Comparison of ENCODE assay signal across 8 cellular contexts in genomic region chr12:124392271-124392990, GRCh38.
DNase-seq lines count a peak whose midpoint lies in the region; ATAC-seq and TF ChIP-seq lines count a peak whose summit lies in the region.

No MANE protein-coding gene starts in this region.

- no peak overlapping the region for H4K5ac ChIP-seq in mesendoderm (ENCODE audit: low read length)

- H2BK120ac ChIP-seq in mesendoderm (ENCODE audit: low read depth, low read length) = no peak overlapping the region

- peak overlapping the region; percentile 59 for H3K27ac ChIP-seq in colonic mucosa
- H3K27ac ChIP-seq in mesendoderm (ENCODE audit: low read depth, low read length) = peak overlapping the region; percentile 45

- H2AK5ac ChIP-seq in mesendoderm (ENCODE audit: low read length) = no peak overlapping the region

- DNase-seq in NCI-H146 (lab: John Stamatoyannopoulos, UW) (peak; percentile 12), NCI-H146 treated with DMSO at 0.1 percent for 48 hours (lab: John Stamatoyannopoulos, UW; ENCODE audit: unreplicated experiment) (no peak), NCI-H2107 treated with DMSO at 0.1 percent for 48 hours (lab: John Stamatoyannopoulos, UW; ENCODE audit: unreplicated experiment) (peak; percentile 45), colonic mucosa (peak; percentile 43), mesendoderm (peak; percentile 87)
- no peak for DNase-seq in effector CD8-positive, alpha-beta T cell (lab: John Stamatoyannopoulos, UW)

- TF ChIP-seq CTCF in colonic mucosa (IDR thresholded peaks at IDR 0.05) = no peak

- H3K23ac ChIP-seq in mesendoderm (ENCODE audit: low read length) = no peak overlapping the region

- no peaks in the 10 kb centered on the region for H3K79me2 ChIP-seq in mesendoderm (ENCODE audit: control insufficient read depth, insufficient read depth, low read length)

- intact Hi-C loops in colonic mucosa (cut with DNase I) = no loop called here

- H2BK15ac ChIP-seq in mesendoderm (replicated peaks; ENCODE audit: low read depth) = no peak overlapping the region

- H3K4me1 ChIP-seq in colonic mucosa (peaks cover 49% of the 10 kb centered on the region), mesendoderm (ENCODE audit: control insufficient read depth, low read depth, low read length) (peaks cover 11% of the 10 kb centered on the region)

- no peak overlapping the region for H4K8ac ChIP-seq in mesendoderm (ENCODE audit: low read depth, low read length)

- H3K36me3 ChIP-seq in colonic mucosa (peaks cover 5% of the 10 kb centered on the region), mesendoderm (ENCODE audit: control insufficient read depth, insufficient read depth, low read length) (no peaks in the 10 kb centered on the region)

- H3K9ac ChIP-seq in colonic mucosa (ENCODE audit: low read depth in 2 of 2, low read length in 2 of 2) (peak overlapping the region in 1 of 2 donors; percentile 61), mesendoderm (ENCODE audit: low read length) (no peak overlapping the region)

- H3K27me3 ChIP-seq in colonic mucosa = no peaks in the 10 kb centered on the region
- H3K27me3 ChIP-seq in mesendoderm (ENCODE audit: insufficient read depth, low read length, poor library complexity) = no peaks in the 10 kb centered on the region

- no peak overlapping the region for H3K4me2 ChIP-seq in mesendoderm (ENCODE audit: low read length)

- H2BK5ac ChIP-seq in mesendoderm (ENCODE audit: low read length) = no peak overlapping the region

- H3K18ac ChIP-seq in mesendoderm (ENCODE audit: low read length) = peak overlapping the region; percentile 8

- peak overlapping the region; percentile 9 for H3K56ac ChIP-seq in mesendoderm (ENCODE audit: low read length)

- no peak for ATAC-seq in GM19023 (IDR thresholded peaks at IDR 0.05; ENCODE audit: unreplicated experiment)
- no peak for ATAC-seq in GM18868 (IDR thresholded peaks at IDR 0.05; ENCODE audit: unreplicated experiment)

- H3K9me3 ChIP-seq in colonic mucosa = no peaks in the 10 kb centered on the region

- H3K4me3 ChIP-seq in colonic mucosa = no peak overlapping the region
- H3K4me3 ChIP-seq in mesendoderm (ENCODE audit: low read length) = no peak overlapping the region

- no peaks in the 10 kb centered on the region for H3K79me1 ChIP-seq in mesendoderm (ENCODE audit: low read length)

- H3K4ac ChIP-seq in mesendoderm (ENCODE audit: low read depth, low read length) = no peak overlapping the region

- no CpG with 5 or more reads among the region's 21 CpGs for WGBS in mesendoderm (ENCODE audit: extremely low coverage, insufficient coverage, low lambda C conversion rate)

Comparison
In these comparisons a context has a peak if more than half of its experiments do, and no peak if none do; other contexts are left out.
1. DNase-seq: peak in NCI-H146 (single experiment), NCI-H2107 treated with DMSO at 0.1 percent for 48 hours (single experiment), colonic mucosa (single experiment) and mesendoderm (single experiment); none in NCI-H146 treated with DMSO at 0.1 percent for 48 hours (single experiment) and effector CD8-positive, alpha-beta T cell (single experiment).